Comparison of ENCODE assay signal across 19 cellular contexts in genomic region chr12:130639759-130640158, GRCh38.
DNase-seq lines count a peak whose midpoint lies in the region; ATAC-seq and TF ChIP-seq lines count a peak whose summit lies in the region.
"Had no signal": no experiment of that assay in that cellular context is flagged by ENCODE, and none has a peak within 500 bp of the region (broad histone marks: within the 10 kb centered on the region; RNA-seq: fewer than 3 reads in every experiment).

No MANE protein-coding gene starts in this region.

- peak overlapping the region; percentile 35 for H3K27ac ChIP-seq in VCaP
- H3K27ac ChIP-seq: RWPE1, SJCRH30 had no signal

- peaks cover 8% of the 10 kb centered on the region for H3K4me1 ChIP-seq in mucosa of descending colon (ENCODE audit: low read depth)
- H3K4me1 ChIP-seq: SJCRH30 had no signal

- TF ChIP-seq CTCF in VCaP (conservative IDR thresholded peaks at IDR 0.05) (no peak), mucosa of descending colon (IDR thresholded peaks at IDR 0.05) (no peak)

- intact Hi-C loops in mucosa of descending colon (cut with DNase I, micrococcal nuclease) = no loop called here

- H3K4me3 ChIP-seq in mucosa of descending colon = no peak overlapping the region
- H3K4me3 ChIP-seq: K562, SJCRH30 had no signal

- peak; percentile 37 for DNase-seq in NCI-H146 (lab: John Stamatoyannopoulos, UW)
- no peak for DNase-seq in NCI-H146 treated with DMSO at 0.1 percent for 48 hours (lab: John Stamatoyannopoulos, UW; ENCODE audit: unreplicated experiment)
- DNase-seq in DMS153 (lab: John Stamatoyannopoulos, UW) = peak; percentile 65
- peak in 1 of 3 donors; percentile 34 for DNase-seq in mucosa of descending colon
- no peak for DNase-seq in NCI-H1436 (lab: John Stamatoyannopoulos, UW)
- DNase-seq: 8988T; Calu3; CD4-positive, alpha-beta memory T cell; HCEC 1CT; NCI-H187; NCI-H524 treated with DMSO at 0.1 percent for 48 hours; PC-3; SJCRH30; SW 1271 had no signal

- ATAC-seq in mucosa of descending colon = peak; percentile 85
- no peak for ATAC-seq in HG03095 (IDR thresholded peaks at IDR 0.05; ENCODE audit: unreplicated experiment)
- no peak for ATAC-seq in HG03342 (IDR thresholded peaks at IDR 0.05; ENCODE audit: unreplicated experiment)
- ATAC-seq: K562, PC-3 had no signal

- H3K9me3 ChIP-seq in mucosa of descending colon = no peaks in the 10 kb centered on the region
- H3K9me3 ChIP-seq: SJCRH30 had no signal

- H3K36me3 ChIP-seq in mucosa of descending colon (ENCODE audit: low read depth) = no peaks in the 10 kb centered on the region
- H3K36me3 ChIP-seq: SJCRH30 had no signal

Comparison
In these comparisons a context has a peak if more than half of its experiments do, and no peak if none do; other contexts are left out.
1. DNase-seq: peak in NCI-H146 (single experiment) and DMS153 (single experiment); none in NCI-H146 treated with DMSO at 0.1 percent for 48 hours (single experiment) and NCI-H1436 (single experiment).